ENCODE assay signal across 22 cellular contexts in genomic region chr13:20426766-20427448, GRCh38.
DNase-seq lines count a peak whose midpoint lies in the region; TF ChIP-seq lines count a peak whose summit lies in the region.
"Had no signal": no experiment of that assay in that cellular context is flagged by ENCODE, and none has a peak within 500 bp of the region (broad histone marks: within the 10 kb centered on the region; RNA-seq: fewer than 3 reads in every experiment).

No MANE protein-coding gene starts in this region.

- no peak overlapping the region for H3K4me3 ChIP-seq in MG63
- H3K4me3 ChIP-seq: lower lobe of right lung, SJCRH30, upper lobe of right lung had no signal

- H3K36me3 ChIP-seq in MG63 = no peaks in the 10 kb centered on the region
- H3K36me3 ChIP-seq: brain microvascular endothelial cell, SJCRH30 had no signal

- H3K4me3 Mint-ChIP-seq in endothelial cell (ENCODE audit: unreplicated experiment) = no peak overlapping the region
- H3K4me3 Mint-ChIP-seq: activated B cell treated with CpG ODN at 0.5 μM for 24 hours; B cell; H9; natural killer cell; T-helper 1 cell treated with Interleukin-12 subunit alpha and Interleukin-12 subunit beta and Interleukin-4 antibody, amounts not matched to agents 30 μg/mL and 1 μg/mL, for 36 hours had no signal

- no peak overlapping the region for H3K27ac Mint-ChIP-seq in endothelial cell (ENCODE audit: unreplicated experiment)
- H3K27ac Mint-ChIP-seq: activated B cell treated with CpG ODN at 0.5 μM for 24 hours; B cell; H9; natural killer cell; T-helper 1 cell treated with Interleukin-12 subunit alpha and Interleukin-12 subunit beta and Interleukin-4 antibody, amounts not matched to agents 30 μg/mL and 1 μg/mL, for 36 hours had no signal

- peaks cover 3% of the 10 kb centered on the region for H3K27me3 Mint-ChIP-seq in endothelial cell (ENCODE audit: unreplicated experiment)
- H3K27me3 Mint-ChIP-seq: activated B cell treated with CpG ODN at 0.5 μM for 24 hours, B cell had no signal

- no peaks in the 10 kb centered on the region for H3K9me3 Mint-ChIP-seq in endothelial cell (ENCODE audit: unreplicated experiment)
- H3K9me3 Mint-ChIP-seq: activated B cell treated with CpG ODN at 0.5 μM for 24 hours; H9; natural killer cell; T-helper 1 cell treated with Interleukin-12 subunit alpha and Interleukin-12 subunit beta and Interleukin-4 antibody, amounts not matched to agents 30 μg/mL and 1 μg/mL, for 36 hours had no signal

- peaks cover 23% of the 10 kb centered on the region for H3K4me1 Mint-ChIP-seq in endothelial cell (ENCODE audit: unreplicated experiment)

- H3K36me3 Mint-ChIP-seq in endothelial cell (ENCODE audit: low read depth, unreplicated experiment) = no peaks in the 10 kb centered on the region

- no peak for TF ChIP-seq CTCF in endothelial cell (IDR thresholded peaks at IDR 0.05; ENCODE audit: unreplicated experiment)

- H3K9me3 ChIP-seq in MG63 = no peaks in the 10 kb centered on the region
- H3K9me3 ChIP-seq: lower lobe of right lung, SJCRH30, upper lobe of right lung had no signal

- H3K27me3 ChIP-seq in MG63 = no peaks in the 10 kb centered on the region
- H3K27me3 ChIP-seq: brain microvascular endothelial cell, upper lobe of right lung had no signal

- DNase-seq in ELF-1 (ENCODE audit: low read depth, low spot score) = peak; percentile 75
- peak; percentile 8 for DNase-seq in MG63
- DNase-seq in fibroblast of gingiva (ENCODE audit: low read depth) = peak; percentile 12
- DNase-seq in myocyte (ENCODE audit: low read depth) = peak; percentile 49
- DNase-seq in endothelial cell (ENCODE audit: low spot score) = no peak
- no peak for DNase-seq in cortex of kidney (lab: John Stamatoyannopoulos, UW)
- DNase-seq in stimulated activated CD4-positive, alpha-beta T cell treated with anti-CD3 and anti-CD28 coated beads, Interleukin-4, amount 100 ng/mL, for 4 hours = no peak
- DNase-seq in activated naive CD4-positive, alpha-beta T cell treated with anti-CD3 and anti-CD28 coated beads, Interleukin-2, amount 50 U/mL, for 16 hours = no peak
- DNase-seq: activated B cell treated with CpG ODN at 0.5 μM for 24 hours; activated CD8-positive, alpha-beta memory T cell treated with anti-CD3 and anti-CD28 coated beads for 24 hours; brain microvascular endothelial cell; Calu3; EL; H9; lower lobe of right lung; natural killer cell; NCI-H1436; NCI-H524 treated with DMSO at 0.1 percent for 48 hours; SJCRH30; upper lobe of right lung had no signal

Comparison
In these comparisons a context has a peak if more than half of its experiments do, and no peak if none do; other contexts are left out.
1. DNase-seq: peak in ELF-1 (single experiment), MG63 (single experiment), fibroblast of gingiva (single experiment) and myocyte (single experiment); none in endothelial cell (single experiment), cortex of kidney (single experiment), stimulated activated CD4-positive, alpha-beta T cell treated with anti-CD3 and anti-CD28 coated beads, Interleukin-4, amount 100 ng/mL, for 4 hours (0 of 2) and activated naive CD4-positive, alpha-beta T cell treated with anti-CD3 and anti-CD28 coated beads, Interleukin-2, amount 50 U/mL, for 16 hours (single experiment).